21 cellular contexts compared by ENCODE assay signal in the genomic region with DNA sequence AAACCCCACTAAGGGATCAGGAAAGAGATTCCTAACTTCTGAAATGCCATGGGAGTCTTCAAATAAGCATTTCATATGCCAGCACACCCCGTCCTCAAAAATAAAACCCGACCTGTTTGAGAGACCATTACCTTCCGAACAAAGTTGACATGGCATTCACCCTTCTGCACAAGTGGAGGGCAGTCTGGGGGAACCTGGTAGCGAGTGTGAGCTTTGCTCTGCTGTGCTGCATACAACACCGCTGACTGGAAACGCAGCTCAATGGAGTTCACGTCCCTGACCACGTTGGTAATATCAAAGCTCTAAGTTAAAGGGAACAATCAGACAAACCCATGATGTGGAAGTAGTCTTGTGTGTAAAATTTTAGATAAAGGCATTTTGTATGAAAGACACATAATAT.
"Had no signal": no experiment of that assay in that cellular context is flagged by ENCODE, and none has a peak within 500 bp of the region (broad histone marks: within the 10 kb centered on the region; RNA-seq: fewer than 3 reads in every experiment).

No MANE protein-coding gene starts in this region.

- H3K4me3 ChIP-seq: lower lobe of right lung, mucosa of descending colon, prostate gland, right atrium auricular region, stomach, thyroid gland had no signal

- H3K27ac Mint-ChIP-seq: effector memory CD8-positive, alpha-beta T cell; natural killer cell treated with Interleukin-12 subunit alpha and Interleukin-12 subunit beta and Interleukin-15 and Interleukin-18, amount 100 ng/mL, for 72 hours; stimulated activated effector memory CD8-positive, alpha-beta T cell treated with anti-CD3 and anti-CD28 coated beads, Interleukin-12 subunit alpha, Interleukin-12 subunit beta, amount 100 ng/mL, for 72 hours; type B pancreatic cell had no signal

- H3K36me3 ChIP-seq: prostate gland, thyroid gland had no signal

- H3K27me3 ChIP-seq: right atrium auricular region, stomach, thyroid gland had no signal

- H3K9me3 Mint-ChIP-seq: effector memory CD8-positive, alpha-beta T cell; immature natural killer cell; naive B cell; natural killer cell treated with Interleukin-12 subunit alpha and Interleukin-12 subunit beta and Interleukin-15 and Interleukin-18, amount 100 ng/mL, for 72 hours; stimulated activated effector memory CD8-positive, alpha-beta T cell treated with anti-CD3 and anti-CD28 coated beads, Interleukin-12 subunit alpha, Interleukin-12 subunit beta, amount 100 ng/mL, for 72 hours had no signal

- H3K27ac ChIP-seq: lower lobe of right lung, prostate gland, right atrium auricular region, stomach, thyroid gland had no signal

- DNase-seq: cortex of kidney; effector memory CD8-positive, alpha-beta T cell; erythroblast; hypothalamus; immature natural killer cell; left ventricle myocardium superior; lower lobe of right lung; mucosa of descending colon; naive B cell; stimulated activated CD4-positive, alpha-beta T cell treated with anti-CD3 and anti-CD28 coated beads, Interleukin-2, amount 100 ng/mL, for 24 hours; stimulated activated CD4-positive, alpha-beta T cell treated with anti-CD3 and anti-CD28 coated beads, Interleukin-4, amount 100 ng/mL, for 24 hours; stimulated activated naive CD4-positive, alpha-beta T cell treated with Interleukin-2 at 50 U/mL for 16 hours; stomach; thyroid gland had no signal

- ATAC-seq: effector memory CD8-positive, alpha-beta T cell; left ventricle myocardium superior; lower lobe of right lung; mucosa of descending colon; natural killer cell treated with Interleukin-12 subunit alpha and Interleukin-12 subunit beta and Interleukin-15 and Interleukin-18, amount 100 ng/mL, for 72 hours; sciatic nerve; stimulated activated effector memory CD8-positive, alpha-beta T cell treated with anti-CD3 and anti-CD28 coated beads, Interleukin-12 subunit alpha, Interleukin-12 subunit beta, amount 100 ng/mL, for 72 hours had no signal

- H3K9me3 ChIP-seq: lower lobe of right lung, mucosa of descending colon, prostate gland, right atrium auricular region, stomach, thyroid gland had no signal

- H3K4me1 ChIP-seq: lower lobe of right lung, prostate gland, right atrium auricular region, stomach, thyroid gland had no signal

- H3K4me1 Mint-ChIP-seq: neural crest cell had no signal

- H3K4me3 Mint-ChIP-seq: effector memory CD8-positive, alpha-beta T cell; immature natural killer cell; naive B cell; natural killer cell treated with Interleukin-12 subunit alpha and Interleukin-12 subunit beta and Interleukin-15 and Interleukin-18, amount 100 ng/mL, for 72 hours; neural crest cell; stimulated activated effector memory CD8-positive, alpha-beta T cell treated with anti-CD3 and anti-CD28 coated beads, Interleukin-12 subunit alpha, Interleukin-12 subunit beta, amount 100 ng/mL, for 72 hours; type B pancreatic cell had no signal

- H3K27me3 Mint-ChIP-seq: effector memory CD8-positive, alpha-beta T cell; naive B cell; natural killer cell treated with Interleukin-12 subunit alpha and Interleukin-12 subunit beta and Interleukin-15 and Interleukin-18, amount 100 ng/mL, for 72 hours; type B pancreatic cell had no signal
